ENCODE assay signal across 16 cellular contexts in the genomic region with DNA sequence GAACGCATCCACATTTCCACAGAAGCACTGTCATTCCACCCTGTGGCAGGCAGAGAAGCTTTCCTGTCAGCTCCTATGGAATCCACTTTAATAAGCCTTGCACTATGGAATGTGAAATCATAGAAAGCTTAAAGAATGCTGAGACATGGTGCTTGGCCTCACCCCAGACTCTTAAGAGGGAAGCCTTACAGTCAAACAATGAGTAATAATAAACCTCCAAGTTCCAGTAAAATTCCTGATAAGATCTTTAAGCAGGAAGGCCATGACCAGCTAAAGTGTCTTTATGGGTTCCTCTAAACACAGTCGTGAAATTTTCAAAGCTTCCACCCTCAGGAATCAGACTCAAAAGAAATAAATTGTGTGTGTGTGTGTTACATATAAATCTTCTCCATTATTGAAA. TPM values are rescaled to one million over a fixed set of nuclear protein-coding genes. Genes with fewer than 3 reads are reported as not detected.
DNase-seq lines count a peak whose midpoint lies in the region; ATAC-seq and TF ChIP-seq lines count a peak whose summit lies in the region.
"Had no signal": no experiment of that assay in that cellular context is flagged by ENCODE, and none has a peak within 500 bp of the region (broad histone marks: within the 10 kb centered on the region; RNA-seq: fewer than 3 reads in every experiment).

No MANE protein-coding gene starts in this region.

- H3K79me2 ChIP-seq in mesendoderm (ENCODE audit: control insufficient read depth, insufficient read depth, low read length), result no peaks in the 10 kb centered on the region

- H3K56ac ChIP-seq in mesendoderm (ENCODE audit: low read length), result no peak overlapping the region

- peaks cover 0 to 10% (median 5%) of the 10 kb centered on the region in 5 donors for H3K27me3 Mint-ChIP-seq in naive thymus-derived CD4-positive, alpha-beta T cell
- H3K27me3 Mint-ChIP-seq in endothelial cell (ENCODE audit: unreplicated experiment), result peaks cover 1% of the 10 kb centered on the region
- H3K27me3 Mint-ChIP-seq: stimulated activated naive CD8-positive, alpha-beta T cell treated with anti-CD3 and anti-CD28 coated beads, Interleukin-15, amount 100 ng/mL, for 72 hours had no signal

- H3K27ac Mint-ChIP-seq in naive thymus-derived CD4-positive, alpha-beta T cell, result no peak overlapping the region
- no peak overlapping the region for H3K27ac Mint-ChIP-seq in endothelial cell (ENCODE audit: unreplicated experiment)
- H3K27ac Mint-ChIP-seq: CD4-positive, alpha-beta memory T cell; effector memory CD8-positive, alpha-beta T cell had no signal

- no peaks in the 10 kb centered on the region for H3K36me3 Mint-ChIP-seq in naive thymus-derived CD4-positive, alpha-beta T cell
- no peaks in the 10 kb centered on the region for H3K36me3 Mint-ChIP-seq in endothelial cell (ENCODE audit: low read depth, unreplicated experiment)
- H3K36me3 Mint-ChIP-seq: CD4-positive, alpha-beta memory T cell had no signal

- no peak overlapping the region for H4K8ac ChIP-seq in mesendoderm (ENCODE audit: low read depth, low read length)

- ATAC-seq in lung (ENCODE audit: insufficient read depth, low FRiP score), result peak; percentile 45
- ATAC-seq in naive thymus-derived CD4-positive, alpha-beta T cell, result no peak
- ATAC-seq: effector memory CD8-positive, alpha-beta T cell; stimulated activated naive CD8-positive, alpha-beta T cell treated with anti-CD3 and anti-CD28 coated beads, Interleukin-15, amount 100 ng/mL, for 72 hours had no signal

- TF ChIP-seq CTCF in BJ (IDR thresholded peaks at IDR 0.05; ENCODE audit: insufficient read depth, low read depth, low read length) (no peak), lung (IDR thresholded peaks at IDR 0.05; ENCODE audit: control extremely low read depth, extremely low read depth) (no peak), endothelial cell (IDR thresholded peaks at IDR 0.05; ENCODE audit: unreplicated experiment) (no peak)

- H3K23ac ChIP-seq in mesendoderm (ENCODE audit: low read length), result no peak overlapping the region

- H3K27ac ChIP-seq in lung (ENCODE audit: low read depth in 1 of 2, low read length in 1 of 2) (no peak overlapping the region), mesendoderm (ENCODE audit: low read depth, low read length) (no peak overlapping the region)
- H3K27ac ChIP-seq in naive thymus-derived CD4-positive, alpha-beta T cell (ENCODE audit: low read depth, low read length), result no peak overlapping the region
- H3K27ac ChIP-seq: right atrium auricular region, SJCRH30 had no signal

- H3K9me3 Mint-ChIP-seq in naive thymus-derived CD4-positive, alpha-beta T cell, result no peaks in the 10 kb centered on the region
- H3K9me3 Mint-ChIP-seq in endothelial cell (ENCODE audit: unreplicated experiment), result no peaks in the 10 kb centered on the region
- H3K9me3 Mint-ChIP-seq: CD4-positive, alpha-beta memory T cell; effector memory CD8-positive, alpha-beta T cell; stimulated activated naive CD8-positive, alpha-beta T cell treated with anti-CD3 and anti-CD28 coated beads, Interleukin-15, amount 100 ng/mL, for 72 hours had no signal

- H3K36me3 ChIP-seq in BJ (ENCODE audit: control insufficient read depth, insufficient read depth, low read length) (no peaks in the 10 kb centered on the region), lung (ENCODE audit: control insufficient read depth in 2 of 2, insufficient read depth in 2 of 2, low read length in 2 of 2) (no peaks in the 10 kb centered on the region), mesendoderm (ENCODE audit: control insufficient read depth, insufficient read depth, low read length) (no peaks in the 10 kb centered on the region)
- H3K36me3 ChIP-seq in naive thymus-derived CD4-positive, alpha-beta T cell (ENCODE audit: control insufficient read depth in 2 of 3, insufficient read depth in 3 of 3, low read length in 3 of 3), result no peaks in the 10 kb centered on the region
- H3K36me3 ChIP-seq: right atrium auricular region, SJCRH30 had no signal

- H3K4me3 ChIP-seq in BJ (ENCODE audit: low read depth, low read length), result no peak overlapping the region
- H3K4me3 ChIP-seq in lung, result no peak overlapping the region
- no peak overlapping the region for H3K4me3 ChIP-seq in mesendoderm (ENCODE audit: low read length)
- no peak overlapping the region for H3K4me3 ChIP-seq in naive thymus-derived CD4-positive, alpha-beta T cell (ENCODE audit: low read length)
- H3K4me3 ChIP-seq: right atrium auricular region, SJCRH30 had no signal

- intact Hi-C loops in naive thymus-derived CD4-positive, alpha-beta T cell (cut with micrococcal nuclease), result no loop called here

- H2BK120ac ChIP-seq in mesendoderm (ENCODE audit: low read depth, low read length), result no peak overlapping the region

- peaks cover 2% of the 10 kb centered on the region; the same call in 1 of the 2 replicates for H3K27me3 ChIP-seq in BJ (ENCODE audit: control insufficient read depth, insufficient read depth, low read length)
- H3K27me3 ChIP-seq in lung (ENCODE audit: control insufficient read depth, insufficient read depth), result no peaks in the 10 kb centered on the region
- H3K27me3 ChIP-seq in mesendoderm (ENCODE audit: insufficient read depth, low read length, poor library complexity), result no peaks in the 10 kb centered on the region
- no peaks in the 10 kb centered on the region for H3K27me3 ChIP-seq in naive thymus-derived CD4-positive, alpha-beta T cell (ENCODE audit: control insufficient read depth in 2 of 2, insufficient read depth in 2 of 2, low read length in 2 of 2)
- H3K27me3 ChIP-seq: right atrium auricular region, SJCRH30 had no signal

- CTCF ChIA-PET in BJ (lab: Yijun Ruan, JAX), result interaction anchor here (0.8 to 1.4 kb wide), 3 partner anchors 311 to 702 kb away, joined by 3 to 4 read pairs (median 3); no protein-coding TSS in a partner anchor
- CTCF ChIA-PET in naive thymus-derived CD4-positive, alpha-beta T cell (lab: Charles Lee), result no interaction called here

- H3K9me3 ChIP-seq in lung (ENCODE audit: control insufficient read depth in 2 of 2, insufficient read depth in 1 of 2, low read length in 1 of 2), result no peaks in the 10 kb centered on the region
- H3K9me3 ChIP-seq in naive thymus-derived CD4-positive, alpha-beta T cell (ENCODE audit: control insufficient read depth in 2 of 3, low read length in 3 of 3), result no peaks in the 10 kb centered on the region
- H3K9me3 ChIP-seq: right atrium auricular region, SJCRH30 had no signal

- H2AK5ac ChIP-seq in mesendoderm (ENCODE audit: low read length), result no peak overlapping the region

- DNase-seq in BJ (ENCODE audit: low read depth) (peak; percentile 90), OCI-M1 (lab: John Stamatoyannopoulos, UW) (peak; percentile 35), dedifferentiated amniotic fluid mesenchymal stem cell (ENCODE audit: extremely low spot score) (peak; percentile 98), lung (ENCODE audit: low spot score) (no peak), mesendoderm (no peak), NCI-H524 treated with DMSO at 0.1 percent for 48 hours (lab: John Stamatoyannopoulos, UW) (no peak), endothelial cell (ENCODE audit: low spot score) (no peak)
- no peak for DNase-seq in naive thymus-derived CD4-positive, alpha-beta T cell
- DNase-seq: CD4-positive, alpha-beta memory T cell; effector memory CD8-positive, alpha-beta T cell; NCI-H1092; SJCRH30; stimulated activated naive CD8-positive, alpha-beta T cell treated with anti-CD3 and anti-CD28 coated beads, Interleukin-15, amount 100 ng/mL, for 72 hours had no signal

- no peak overlapping the region for H3K18ac ChIP-seq in mesendoderm (ENCODE audit: low read length)

- H2BK15ac ChIP-seq in mesendoderm (replicated peaks; ENCODE audit: low read depth), result no peak overlapping the region

- no peak overlapping the region for H3K4ac ChIP-seq in mesendoderm (ENCODE audit: low read depth, low read length)

- WGBS in lung, 2 donors, result 43 to 47% methylated on average over 2 of the region's 2 CpGs
- WGBS in mesendoderm (ENCODE audit: extremely low coverage, insufficient coverage, low lambda C conversion rate), result no CpG with 5 or more reads among the region's 2 CpGs

- peaks cover 0 to 1% of the 10 kb centered on the region in 2 donors for H3K4me1 ChIP-seq in lung (ENCODE audit: control insufficient read depth in 2 of 2, insufficient read depth in 2 of 2, low read length in 2 of 2)
- H3K4me1 ChIP-seq in mesendoderm (ENCODE audit: control insufficient read depth, low read depth, low read length), result no peaks in the 10 kb centered on the region
- no peaks in the 10 kb centered on the region for H3K4me1 ChIP-seq in naive thymus-derived CD4-positive, alpha-beta T cell (ENCODE audit: control insufficient read depth in 2 of 2, insufficient read depth in 2 of 2, low read length in 2 of 2)
- H3K4me1 ChIP-seq: right atrium auricular region, SJCRH30 had no signal

- no peak overlapping the region for H3K9ac ChIP-seq in mesendoderm (ENCODE audit: low read length)

- H3K4me3 Mint-ChIP-seq in naive thymus-derived CD4-positive, alpha-beta T cell, result no peak overlapping the region
- no peak overlapping the region for H3K4me3 Mint-ChIP-seq in endothelial cell (ENCODE audit: unreplicated experiment)
- H3K4me3 Mint-ChIP-seq: CD4-positive, alpha-beta memory T cell; effector memory CD8-positive, alpha-beta T cell; stimulated activated naive CD8-positive, alpha-beta T cell treated with anti-CD3 and anti-CD28 coated beads, Interleukin-15, amount 100 ng/mL, for 72 hours had no signal

- no peak overlapping the region for H2BK5ac ChIP-seq in mesendoderm (ENCODE audit: low read length)

- H3K4me2 ChIP-seq in mesendoderm (ENCODE audit: low read length), result no peak overlapping the region

- no peaks in the 10 kb centered on the region for H3K79me1 ChIP-seq in mesendoderm (ENCODE audit: low read length)

- H3K4me1 Mint-ChIP-seq in naive thymus-derived CD4-positive, alpha-beta T cell, result peaks cover 0 to 9% (median 4%) of the 10 kb centered on the region in 7 donors
- no peaks in the 10 kb centered on the region for H3K4me1 Mint-ChIP-seq in endothelial cell (ENCODE audit: unreplicated experiment)

- no peak overlapping the region for H4K5ac ChIP-seq in mesendoderm (ENCODE audit: low read length)

- POLR2A ChIA-PET in BJ (lab: Charles Lee), result interaction anchor here (0.6 kb wide), 1 partner anchor 571 kb away, joined by 4 read pairs; no protein-coding TSS in a partner anchor
- POLR2A ChIA-PET in naive thymus-derived CD4-positive, alpha-beta T cell (lab: Charles Lee), result no interaction called here

RNA-seq across cellular contexts. Expression of a gene that starts 11.9 kb away (rescaled TPM):
- polyA plus RNA-seq in BJ (2011; rRNA removed), result 0.11 TPM in 1 of 2 replicates, not detected in the other
- polyA minus RNA-seq in BJ (2011; rRNA and poly(A)+ RNA removed), result not detected in 2 replicates
- total RNA-seq in lung, result not detected
- not detected for polyA plus RNA-seq in lung
- not detected for polyA plus RNA-seq in mesendoderm (2013, experiment 1 of 2)
- not detected for polyA plus RNA-seq in mesendoderm (2013, experiment 2 of 2)
- total RNA-seq in naive thymus-derived CD4-positive, alpha-beta T cell, result not detected
- polyA plus RNA-seq in naive thymus-derived CD4-positive, alpha-beta T cell, result not detected
- not detected for total RNA-seq in endothelial cell (ENCODE audit: unreplicated experiment)
- total RNA-seq: CD4-positive, alpha-beta memory T cell; NCI-H460; right atrium auricular region; SJCRH30 had no signal
- polyA plus RNA-seq: adipose tissue; CD4-positive, alpha-beta memory T cell had no signal

RNA-seq across cellular contexts. Expression of a gene that starts 24.6 kb away (rescaled TPM):
- 15.7 and 20.1 TPM in 2 replicates for polyA plus RNA-seq in BJ (2011; rRNA removed)
- polyA minus RNA-seq in BJ (2011; rRNA and poly(A)+ RNA removed), result 17.9 and 21.6 TPM in 2 replicates
- 10 to 100 TPM; 15.9 to 54.6 TPM for total RNA-seq in lung
- polyA plus RNA-seq in lung, result 10 to 100 TPM in 1 of 2 donors, 1 to 10 TPM in 1; 9.4 to 19.4 TPM
- polyA plus RNA-seq in mesendoderm (2013, experiment 1 of 2), result 23.3 TPM
- polyA plus RNA-seq in mesendoderm (2013, experiment 2 of 2), result 23.2 TPM
- total RNA-seq in naive thymus-derived CD4-positive, alpha-beta T cell, result 10 to 100 TPM; 33.8 to 64.4 (median 53.8) TPM
- 10 to 100 TPM; 11.3 to 13.6 TPM for polyA plus RNA-seq in naive thymus-derived CD4-positive, alpha-beta T cell
- total RNA-seq in endothelial cell (ENCODE audit: unreplicated experiment), result 29.2 TPM

Comparison
In these comparisons a context has a peak if more than half of its experiments do, and no peak if none do; other contexts are left out.
1. DNase-seq: peak in BJ (single experiment), OCI-M1 (single experiment) and dedifferentiated amniotic fluid mesenchymal stem cell (single experiment); none in lung (single experiment), mesendoderm (single experiment), NCI-H524 treated with DMSO at 0.1 percent for 48 hours (single experiment), naive thymus-derived CD4-positive, alpha-beta T cell (0 of 9) and endothelial cell (single experiment).